1 cellular context compared by ENCODE assay signal in the genomic region with DNA sequence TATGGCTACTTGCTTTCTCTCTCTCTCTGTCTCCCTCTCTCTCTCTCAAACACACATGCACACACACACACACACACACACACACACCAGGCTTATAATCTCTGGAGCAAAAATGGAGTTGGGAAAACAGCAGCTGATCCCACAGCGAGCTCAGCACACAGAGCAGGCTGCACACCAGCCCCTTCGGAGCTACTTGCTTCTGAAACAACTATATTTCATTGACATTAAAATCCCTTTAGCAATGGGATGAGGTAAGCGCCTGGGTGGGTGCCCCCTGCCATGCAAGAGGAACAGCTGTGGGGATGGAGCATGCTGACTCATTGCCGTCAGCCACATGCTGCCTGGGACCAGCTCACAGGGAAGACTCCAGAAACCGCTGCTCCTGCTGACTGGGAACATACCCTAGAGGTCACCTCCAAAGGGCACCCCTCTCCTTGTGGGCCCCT.
TF ChIP-seq lines count a peak whose summit lies in the region.

No MANE protein-coding gene starts in this region.

TF ChIP-seq in K562, 482 proteins besides CTCF, POLR2A, EP300 and RAD21 (continued from another document and continues in another):
- TF ChIP-seq, protein P1, sequence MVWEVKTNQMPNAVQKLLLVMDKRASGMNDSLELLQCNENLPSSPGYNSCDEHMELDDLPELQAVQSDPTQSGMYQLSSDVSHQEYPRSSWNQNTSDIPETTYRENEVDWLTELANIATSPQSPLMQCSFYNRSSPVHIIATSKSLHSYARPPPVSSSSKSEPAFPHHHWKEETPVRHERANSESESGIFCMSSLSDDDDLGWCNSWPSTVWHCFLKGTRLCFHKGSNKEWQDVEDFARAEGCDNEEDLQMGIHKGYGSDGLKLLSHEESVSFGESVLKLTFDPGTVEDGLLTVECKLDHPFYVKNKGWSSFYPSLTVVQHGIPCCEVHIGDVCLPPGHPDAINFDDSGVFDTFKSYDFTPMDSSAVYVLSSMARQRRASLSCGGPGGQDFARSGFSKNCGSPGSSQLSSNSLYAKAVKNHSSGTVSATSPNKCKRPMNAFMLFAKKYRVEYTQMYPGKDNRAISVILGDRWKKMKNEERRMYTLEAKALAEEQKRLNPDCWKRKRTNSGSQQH (CRISPR knock-in tag; IDR thresholded peaks at IDR 0.05): no peak
- peak; percentile 94 for TF ChIP-seq NFE2 (IDR thresholded peaks at IDR 0.05; ENCODE audit: low read depth)
- no peak for TF ChIP-seq NR2C2 (CRISPR knock-in tag; IDR thresholded peaks at IDR 0.05)
- peak; percentile 41; the same call in 1 of the 2 replicates for TF ChIP-seq NR2C2 (tag; IDR thresholded peaks at IDR 0.05)
- TF ChIP-seq TAF9B (IDR thresholded peaks at IDR 0.05; ENCODE audit: partially characterized antibody): peak; percentile 69
- no peak for TF ChIP-seq ZNF3 (CRISPR knock-in tag; IDR thresholded peaks at IDR 0.05)
- TF ChIP-seq SMARCE1 (IDR thresholded peaks at IDR 0.05): peak; percentile 74
- TF ChIP-seq, protein P2, sequence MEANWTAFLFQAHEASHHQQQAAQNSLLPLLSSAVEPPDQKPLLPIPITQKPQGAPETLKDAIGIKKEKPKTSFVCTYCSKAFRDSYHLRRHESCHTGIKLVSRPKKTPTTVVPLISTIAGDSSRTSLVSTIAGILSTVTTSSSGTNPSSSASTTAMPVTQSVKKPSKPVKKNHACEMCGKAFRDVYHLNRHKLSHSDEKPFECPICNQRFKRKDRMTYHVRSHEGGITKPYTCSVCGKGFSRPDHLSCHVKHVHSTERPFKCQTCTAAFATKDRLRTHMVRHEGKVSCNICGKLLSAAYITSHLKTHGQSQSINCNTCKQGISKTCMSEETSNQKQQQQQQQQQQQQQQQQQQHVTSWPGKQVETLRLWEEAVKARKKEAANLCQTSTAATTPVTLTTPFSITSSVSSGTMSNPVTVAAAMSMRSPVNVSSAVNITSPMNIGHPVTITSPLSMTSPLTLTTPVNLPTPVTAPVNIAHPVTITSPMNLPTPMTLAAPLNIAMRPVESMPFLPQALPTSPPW (CRISPR knock-in tag; IDR thresholded peaks at IDR 0.05): peak; percentile 56
- 0 out of 2 replicates have a peak, but pooled peaks have one; percentile 28 for TF ChIP-seq PTTG1 (tag; IDR thresholded peaks at IDR 0.05; ENCODE audit: low read depth)
- 0 out of 2 replicates have a peak, but pooled peaks have one; percentile 56 for TF ChIP-seq ESRRA (IDR thresholded peaks at IDR 0.05; ENCODE audit: borderline replicate concordance, low read depth)
- peak; percentile 65 for TF ChIP-seq ZNF316 (IDR thresholded peaks at IDR 0.05)
- TF ChIP-seq, protein P3, sequence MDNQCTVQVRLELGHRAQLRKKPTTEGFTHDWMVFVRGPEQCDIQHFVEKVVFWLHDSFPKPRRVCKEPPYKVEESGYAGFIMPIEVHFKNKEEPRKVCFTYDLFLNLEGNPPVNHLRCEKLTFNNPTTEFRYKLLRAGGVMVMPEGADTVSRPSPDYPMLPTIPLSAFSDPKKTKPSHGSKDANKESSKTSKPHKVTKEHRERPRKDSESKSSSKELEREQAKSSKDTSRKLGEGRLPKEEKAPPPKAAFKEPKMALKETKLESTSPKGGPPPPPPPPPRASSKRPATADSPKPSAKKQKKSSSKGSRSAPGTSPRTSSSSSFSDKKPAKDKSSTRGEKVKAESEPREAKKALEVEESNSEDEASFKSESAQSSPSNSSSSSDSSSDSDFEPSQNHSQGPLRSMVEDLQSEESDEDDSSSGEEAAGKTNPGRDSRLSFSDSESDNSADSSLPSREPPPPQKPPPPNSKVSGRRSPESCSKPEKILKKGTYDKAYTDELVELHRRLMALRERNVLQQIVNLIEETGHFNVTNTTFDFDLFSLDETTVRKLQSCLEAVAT (IDR thresholded peaks at IDR 0.05): peak; percentile 38 to 53; a peak in 2 of 4 replicates
- TF ChIP-seq ZKSCAN1 (IDR thresholded peaks at IDR 0.05; ENCODE audit: low read depth, low read length): 0 out of 2 replicates have a peak, but pooled peaks have one; percentile 8
- no peak for TF ChIP-seq ZBTB7A (IDR thresholded peaks at IDR 0.05; ENCODE audit: borderline replicate concordance, control insufficient read depth, low read depth, low read length)
- peak; percentile 80 for TF ChIP-seq MAFG (tag; conservative IDR thresholded peaks at IDR 0.05)
- TF ChIP-seq, protein P4, sequence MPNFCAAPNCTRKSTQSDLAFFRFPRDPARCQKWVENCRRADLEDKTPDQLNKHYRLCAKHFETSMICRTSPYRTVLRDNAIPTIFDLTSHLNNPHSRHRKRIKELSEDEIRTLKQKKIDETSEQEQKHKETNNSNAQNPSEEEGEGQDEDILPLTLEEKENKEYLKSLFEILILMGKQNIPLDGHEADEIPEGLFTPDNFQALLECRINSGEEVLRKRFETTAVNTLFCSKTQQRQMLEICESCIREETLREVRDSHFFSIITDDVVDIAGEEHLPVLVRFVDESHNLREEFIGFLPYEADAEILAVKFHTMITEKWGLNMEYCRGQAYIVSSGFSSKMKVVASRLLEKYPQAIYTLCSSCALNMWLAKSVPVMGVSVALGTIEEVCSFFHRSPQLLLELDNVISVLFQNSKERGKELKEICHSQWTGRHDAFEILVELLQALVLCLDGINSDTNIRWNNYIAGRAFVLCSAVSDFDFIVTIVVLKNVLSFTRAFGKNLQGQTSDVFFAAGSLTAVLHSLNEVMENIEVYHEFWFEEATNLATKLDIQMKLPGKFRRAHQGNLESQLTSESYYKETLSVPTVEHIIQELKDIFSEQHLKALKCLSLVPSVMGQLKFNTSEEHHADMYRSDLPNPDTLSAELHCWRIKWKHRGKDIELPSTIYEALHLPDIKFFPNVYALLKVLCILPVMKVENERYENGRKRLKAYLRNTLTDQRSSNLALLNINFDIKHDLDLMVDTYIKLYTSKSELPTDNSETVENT (CRISPR knock-in tag; IDR thresholded peaks at IDR 0.05): 0 out of 2 replicates have a peak, but pooled peaks have one; percentile 16
- peak; percentile 66 for TF ChIP-seq DACH1 (IDR thresholded peaks at IDR 0.05; ENCODE audit: partially characterized antibody)
- TF ChIP-seq BCOR (IDR thresholded peaks at IDR 0.05): no peak
- TF ChIP-seq, protein P5, sequence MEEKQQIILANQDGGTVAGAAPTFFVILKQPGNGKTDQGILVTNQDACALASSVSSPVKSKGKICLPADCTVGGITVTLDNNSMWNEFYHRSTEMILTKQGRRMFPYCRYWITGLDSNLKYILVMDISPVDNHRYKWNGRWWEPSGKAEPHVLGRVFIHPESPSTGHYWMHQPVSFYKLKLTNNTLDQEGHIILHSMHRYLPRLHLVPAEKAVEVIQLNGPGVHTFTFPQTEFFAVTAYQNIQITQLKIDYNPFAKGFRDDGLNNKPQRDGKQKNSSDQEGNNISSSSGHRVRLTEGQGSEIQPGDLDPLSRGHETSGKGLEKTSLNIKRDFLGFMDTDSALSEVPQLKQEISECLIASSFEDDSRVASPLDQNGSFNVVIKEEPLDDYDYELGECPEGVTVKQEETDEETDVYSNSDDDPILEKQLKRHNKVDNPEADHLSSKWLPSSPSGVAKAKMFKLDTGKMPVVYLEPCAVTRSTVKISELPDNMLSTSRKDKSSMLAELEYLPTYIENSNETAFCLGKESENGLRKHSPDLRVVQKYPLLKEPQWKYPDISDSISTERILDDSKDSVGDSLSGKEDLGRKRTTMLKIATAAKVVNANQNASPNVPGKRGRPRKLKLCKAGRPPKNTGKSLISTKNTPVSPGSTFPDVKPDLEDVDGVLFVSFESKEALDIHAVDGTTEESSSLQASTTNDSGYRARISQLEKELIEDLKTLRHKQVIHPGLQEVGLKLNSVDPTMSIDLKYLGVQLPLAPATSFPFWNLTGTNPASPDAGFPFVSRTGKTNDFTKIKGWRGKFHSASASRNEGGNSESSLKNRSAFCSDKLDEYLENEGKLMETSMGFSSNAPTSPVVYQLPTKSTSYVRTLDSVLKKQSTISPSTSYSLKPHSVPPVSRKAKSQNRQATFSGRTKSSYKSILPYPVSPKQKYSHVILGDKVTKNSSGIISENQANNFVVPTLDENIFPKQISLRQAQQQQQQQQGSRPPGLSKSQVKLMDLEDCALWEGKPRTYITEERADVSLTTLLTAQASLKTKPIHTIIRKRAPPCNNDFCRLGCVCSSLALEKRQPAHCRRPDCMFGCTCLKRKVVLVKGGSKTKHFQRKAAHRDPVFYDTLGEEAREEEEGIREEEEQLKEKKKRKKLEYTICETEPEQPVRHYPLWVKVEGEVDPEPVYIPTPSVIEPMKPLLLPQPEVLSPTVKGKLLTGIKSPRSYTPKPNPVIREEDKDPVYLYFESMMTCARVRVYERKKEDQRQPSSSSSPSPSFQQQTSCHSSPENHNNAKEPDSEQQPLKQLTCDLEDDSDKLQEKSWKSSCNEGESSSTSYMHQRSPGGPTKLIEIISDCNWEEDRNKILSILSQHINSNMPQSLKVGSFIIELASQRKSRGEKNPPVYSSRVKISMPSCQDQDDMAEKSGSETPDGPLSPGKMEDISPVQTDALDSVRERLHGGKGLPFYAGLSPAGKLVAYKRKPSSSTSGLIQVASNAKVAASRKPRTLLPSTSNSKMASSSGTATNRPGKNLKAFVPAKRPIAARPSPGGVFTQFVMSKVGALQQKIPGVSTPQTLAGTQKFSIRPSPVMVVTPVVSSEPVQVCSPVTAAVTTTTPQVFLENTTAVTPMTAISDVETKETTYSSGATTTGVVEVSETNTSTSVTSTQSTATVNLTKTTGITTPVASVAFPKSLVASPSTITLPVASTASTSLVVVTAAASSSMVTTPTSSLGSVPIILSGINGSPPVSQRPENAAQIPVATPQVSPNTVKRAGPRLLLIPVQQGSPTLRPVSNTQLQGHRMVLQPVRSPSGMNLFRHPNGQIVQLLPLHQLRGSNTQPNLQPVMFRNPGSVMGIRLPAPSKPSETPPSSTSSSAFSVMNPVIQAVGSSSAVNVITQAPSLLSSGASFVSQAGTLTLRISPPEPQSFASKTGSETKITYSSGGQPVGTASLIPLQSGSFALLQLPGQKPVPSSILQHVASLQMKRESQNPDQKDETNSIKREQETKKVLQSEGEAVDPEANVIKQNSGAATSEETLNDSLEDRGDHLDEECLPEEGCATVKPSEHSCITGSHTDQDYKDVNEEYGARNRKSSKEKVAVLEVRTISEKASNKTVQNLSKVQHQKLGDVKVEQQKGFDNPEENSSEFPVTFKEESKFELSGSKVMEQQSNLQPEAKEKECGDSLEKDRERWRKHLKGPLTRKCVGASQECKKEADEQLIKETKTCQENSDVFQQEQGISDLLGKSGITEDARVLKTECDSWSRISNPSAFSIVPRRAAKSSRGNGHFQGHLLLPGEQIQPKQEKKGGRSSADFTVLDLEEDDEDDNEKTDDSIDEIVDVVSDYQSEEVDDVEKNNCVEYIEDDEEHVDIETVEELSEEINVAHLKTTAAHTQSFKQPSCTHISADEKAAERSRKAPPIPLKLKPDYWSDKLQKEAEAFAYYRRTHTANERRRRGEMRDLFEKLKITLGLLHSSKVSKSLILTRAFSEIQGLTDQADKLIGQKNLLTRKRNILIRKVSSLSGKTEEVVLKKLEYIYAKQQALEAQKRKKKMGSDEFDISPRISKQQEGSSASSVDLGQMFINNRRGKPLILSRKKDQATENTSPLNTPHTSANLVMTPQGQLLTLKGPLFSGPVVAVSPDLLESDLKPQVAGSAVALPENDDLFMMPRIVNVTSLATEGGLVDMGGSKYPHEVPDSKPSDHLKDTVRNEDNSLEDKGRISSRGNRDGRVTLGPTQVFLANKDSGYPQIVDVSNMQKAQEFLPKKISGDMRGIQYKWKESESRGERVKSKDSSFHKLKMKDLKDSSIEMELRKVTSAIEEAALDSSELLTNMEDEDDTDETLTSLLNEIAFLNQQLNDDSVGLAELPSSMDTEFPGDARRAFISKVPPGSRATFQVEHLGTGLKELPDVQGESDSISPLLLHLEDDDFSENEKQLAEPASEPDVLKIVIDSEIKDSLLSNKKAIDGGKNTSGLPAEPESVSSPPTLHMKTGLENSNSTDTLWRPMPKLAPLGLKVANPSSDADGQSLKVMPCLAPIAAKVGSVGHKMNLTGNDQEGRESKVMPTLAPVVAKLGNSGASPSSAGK (IDR thresholded peaks at IDR 0.05): peak; percentile 72
- TF ChIP-seq MYC (IDR thresholded peaks at IDR 0.05; ENCODE audit: low read depth, low read length): 0 out of 2 replicates have a peak, but pooled peaks have one; percentile 47
- no peak for TF ChIP-seq MYC (CRISPR knock-in tag; IDR thresholded peaks at IDR 0.05; ENCODE audit: borderline replicate concordance, low read depth)
- peak; percentile 71 for TF ChIP-seq FOSL1 (tag; conservative IDR thresholded peaks at IDR 0.05)
- TF ChIP-seq ZNF766 (CRISPR knock-in tag; conservative IDR thresholded peaks at IDR 0.05): 0 out of 2 replicates have a peak, but pooled peaks have one; percentile 30
- TF ChIP-seq MEIS2 (IDR thresholded peaks at IDR 0.05; ENCODE audit: partially characterized antibody): peak; percentile 3
- TF ChIP-seq HNRNPUL1 (IDR thresholded peaks at IDR 0.05; ENCODE audit: low read length): no peak
- TF ChIP-seq, protein P6, sequence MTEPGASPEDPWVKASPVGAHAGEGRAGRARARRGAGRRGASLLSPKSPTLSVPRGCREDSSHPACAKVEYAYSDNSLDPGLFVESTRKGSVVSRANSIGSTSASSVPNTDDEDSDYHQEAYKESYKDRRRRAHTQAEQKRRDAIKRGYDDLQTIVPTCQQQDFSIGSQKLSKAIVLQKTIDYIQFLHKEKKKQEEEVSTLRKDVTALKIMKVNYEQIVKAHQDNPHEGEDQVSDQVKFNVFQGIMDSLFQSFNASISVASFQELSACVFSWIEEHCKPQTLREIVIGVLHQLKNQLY (CRISPR knock-in tag; conservative IDR thresholded peaks at IDR 0.05): no peak
- TF ChIP-seq, protein P7, sequence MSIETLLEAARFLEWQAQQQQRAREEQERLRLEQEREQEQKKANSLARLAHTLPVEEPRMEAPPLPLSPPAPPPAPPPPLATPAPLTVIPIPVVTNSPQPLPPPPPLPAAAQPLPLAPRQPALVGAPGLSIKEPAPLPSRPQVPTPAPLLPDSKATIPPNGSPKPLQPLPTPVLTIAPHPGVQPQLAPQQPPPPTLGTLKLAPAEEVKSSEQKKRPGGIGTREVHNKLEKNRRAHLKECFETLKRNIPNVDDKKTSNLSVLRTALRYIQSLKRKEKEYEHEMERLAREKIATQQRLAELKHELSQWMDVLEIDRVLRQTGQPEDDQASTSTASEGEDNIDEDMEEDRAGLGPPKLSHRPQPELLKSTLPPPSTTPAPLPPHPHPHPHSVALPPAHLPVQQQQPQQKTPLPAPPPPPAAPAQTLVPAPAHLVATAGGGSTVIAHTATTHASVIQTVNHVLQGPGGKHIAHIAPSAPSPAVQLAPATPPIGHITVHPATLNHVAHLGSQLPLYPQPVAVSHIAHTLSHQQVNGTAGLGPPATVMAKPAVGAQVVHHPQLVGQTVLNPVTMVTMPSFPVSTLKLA (conservative IDR thresholded peaks at IDR 0.05): peak in 1 of 2 experiments; percentile 58; a peak in 1 of 4 replicates
- TF ChIP-seq TBP (optimal IDR thresholded peaks at IDR 0.05; ENCODE audit: low read depth, low read length): peak; percentile 22
- TF ChIP-seq JUND (IDR thresholded peaks at IDR 0.05; ENCODE audit: borderline replicate concordance, low read depth, low read length): peak; percentile 79
- peak; percentile 78; the same call in 2 of the 3 replicates for TF ChIP-seq JUND (tag; IDR thresholded peaks at IDR 0.05; ENCODE audit: borderline replicate concordance, low read depth, low read length)
- peak; percentile 68 for TF ChIP-seq MAFK (IDR thresholded peaks at IDR 0.05; ENCODE audit: low read length)
- TF ChIP-seq ZNF764 (CRISPR knock-in tag; IDR thresholded peaks at IDR 0.05; ENCODE audit: low read depth): no peak
- peak; percentile 51 for TF ChIP-seq DPF2 (IDR thresholded peaks at IDR 0.05)
- TF ChIP-seq, protein P8, sequence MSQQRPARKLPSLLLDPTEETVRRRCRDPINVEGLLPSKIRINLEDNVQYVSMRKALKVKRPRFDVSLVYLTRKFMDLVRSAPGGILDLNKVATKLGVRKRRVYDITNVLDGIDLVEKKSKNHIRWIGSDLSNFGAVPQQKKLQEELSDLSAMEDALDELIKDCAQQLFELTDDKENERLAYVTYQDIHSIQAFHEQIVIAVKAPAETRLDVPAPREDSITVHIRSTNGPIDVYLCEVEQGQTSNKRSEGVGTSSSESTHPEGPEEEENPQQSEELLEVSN (IDR thresholded peaks at IDR 0.05; ENCODE audit: borderline replicate concordance in 1 of 2, extremely low read depth in 1 of 2, insufficient read depth in 1 of 2, insufficient read length in 1 of 2, low read depth in 1 of 2, low read length in 1 of 2, poor library complexity in 1 of 2, severe bottlenecking in 1 of 2): peak in 1 of 2 experiments; percentile 13
- no peak for TF ChIP-seq POU5F1 (IDR thresholded peaks at IDR 0.05; ENCODE audit: borderline replicate concordance, low read depth, low read length, partially characterized antibody)
